Comparison of ENCODE assay signal across 27 cellular contexts in genomic region chr20:34883809-34884208, GRCh38.
"Had no signal": no experiment of that assay in that cellular context is flagged by ENCODE, and none has a peak within 500 bp of the region (broad histone marks: within the 10 kb centered on the region; RNA-seq: fewer than 3 reads in every experiment).

No MANE protein-coding gene starts in this region.

- DNase-seq: dorsolateral prefrontal cortex; effector CD4-positive, alpha-beta T cell; head of caudate nucleus; kidney; mesenchymal stem cell; mucosa of descending colon; naive B cell; stimulated activated CD4-positive, alpha-beta T cell treated with anti-CD3 and anti-CD28 coated beads, Interleukin-12 subunit alpha, Interleukin-12 subunit beta, amount 100 ng/mL, for 4 hours; stimulated activated CD4-positive, alpha-beta T cell treated with anti-CD3 and anti-CD28 coated beads, Interleukin-1b, Interleukin-23, amount 100 ng/mL, for 48 hours; stimulated activated CD4-positive, alpha-beta T cell treated with anti-CD3 and anti-CD28 coated beads, Interleukin-4, amount 100 ng/mL, for 1 hour; stimulated activated CD8-positive, alpha-beta memory T cell treated with anti-CD3 and anti-CD28 coated beads, Interleukin-4, amount 100 ng/mL, for 48 hours; stimulated activated naive CD4-positive, alpha-beta T cell; stimulated activated naive CD8-positive, alpha-beta T cell treated with anti-CD3 and anti-CD28 coated beads, Interleukin-15, amount 100 ng/mL, for 72 hours; thyroid gland; trophoblast cell; uterus had no signal

- H3K4me1 ChIP-seq: parathyroid adenoma, thyroid gland, uterus had no signal

- H3K27ac ChIP-seq: hepatocyte, neutrophil, parathyroid adenoma, right atrium auricular region, thyroid gland, uterus had no signal

- H3K27me3 ChIP-seq: dorsolateral prefrontal cortex, hepatocyte, neutrophil, right atrium auricular region, thyroid gland, uterus had no signal

- H3K36me3 ChIP-seq: uterus had no signal

- H3K9me3 Mint-ChIP-seq: naive B cell; natural killer cell treated with Interleukin-12 subunit alpha and Interleukin-12 subunit beta and Interleukin-15 and Interleukin-18, amount 100 ng/mL, for 72 hours; neural crest cell had no signal

- H3K36me3 Mint-ChIP-seq: natural killer cell treated with Interleukin-12 subunit alpha and Interleukin-12 subunit beta and Interleukin-15 and Interleukin-18, amount 100 ng/mL, for 72 hours had no signal

- H3K27ac Mint-ChIP-seq: mesothelial cell of epicardium; naive B cell; natural killer cell treated with Interleukin-12 subunit alpha and Interleukin-12 subunit beta and Interleukin-15 and Interleukin-18, amount 100 ng/mL, for 72 hours; progenitor cell of endocrine pancreas had no signal

- H3K4me3 Mint-ChIP-seq: mesothelial cell of epicardium; naive B cell; natural killer cell treated with Interleukin-12 subunit alpha and Interleukin-12 subunit beta and Interleukin-15 and Interleukin-18, amount 100 ng/mL, for 72 hours; neural crest cell; stimulated activated naive CD8-positive, alpha-beta T cell treated with anti-CD3 and anti-CD28 coated beads, Interleukin-15, amount 100 ng/mL, for 72 hours had no signal

- H3K9me3 ChIP-seq: mucosa of descending colon, neutrophil, right atrium auricular region, thyroid gland, uterus had no signal

- ATAC-seq: left lobe of liver; mucosa of descending colon; natural killer cell treated with Interleukin-12 subunit alpha and Interleukin-12 subunit beta and Interleukin-15 and Interleukin-18, amount 100 ng/mL, for 72 hours; sciatic nerve; stimulated activated naive CD8-positive, alpha-beta T cell treated with anti-CD3 and anti-CD28 coated beads, Interleukin-15, amount 100 ng/mL, for 72 hours had no signal

- H3K27me3 Mint-ChIP-seq: naive B cell; stimulated activated naive CD8-positive, alpha-beta T cell treated with anti-CD3 and anti-CD28 coated beads, Interleukin-15, amount 100 ng/mL, for 72 hours had no signal

- H3K4me3 ChIP-seq: dorsolateral prefrontal cortex, hepatocyte, mucosa of descending colon, right atrium auricular region, smooth muscle cell, thyroid gland, uterus had no signal
